In genomic region chr1:78716186-78716585, GRCh38 we compare ENCODE assay signal across 20 cellular contexts.
A peak's percentile ranks its signal among the peaks of the same experiment; 100 is the strongest.
DNase-seq lines count a peak whose midpoint lies in the region; ATAC-seq and TF ChIP-seq lines count a peak whose summit lies in the region.
"Had no signal": no experiment of that assay in that cellular context is flagged by ENCODE, and none has a peak within 500 bp of the region (broad histone marks: within the 10 kb centered on the region; RNA-seq: fewer than 3 reads in every experiment).

No MANE protein-coding gene starts in this region.

- CTCF ChIA-PET in OCI-LY7 (lab: Charles Lee; ENCODE audit: unreplicated experiment), result no interaction called here

- intact Hi-C loops in OCI-LY7 (cut with micrococcal nuclease; ENCODE audit: unreplicated experiment), result no loop called here

- H3K9me3 ChIP-seq in fibroblast of lung (ENCODE audit: control insufficient read depth, insufficient read depth, low read depth, low read length), result no peaks in the 10 kb centered on the region
- no peaks in the 10 kb centered on the region for H3K9me3 ChIP-seq in OCI-LY7 (ENCODE audit: low read length)
- H3K9me3 ChIP-seq: BLaER1, esophagus squamous epithelium, lower lobe of right lung had no signal

- no peaks in the 10 kb centered on the region for H3K9me2 ChIP-seq in OCI-LY7 (ENCODE audit: insufficient read depth, low read length)

- H3K27ac ChIP-seq in fibroblast of lung (ENCODE audit: insufficient read depth, low read length), result no peak overlapping the region
- H3K27ac ChIP-seq in OCI-LY7 (ENCODE audit: low read depth, low read length, poor library complexity, severe bottlenecking), result no peak overlapping the region
- H3K27ac ChIP-seq: BLaER1, esophagus squamous epithelium, lower lobe of right lung had no signal

- H3K36me3 ChIP-seq in fibroblast of lung (ENCODE audit: control insufficient read depth, insufficient read depth, low read length) (no peaks in the 10 kb centered on the region), OCI-LY7 (ENCODE audit: insufficient read depth, low read length) (no peaks in the 10 kb centered on the region)
- H3K36me3 ChIP-seq: BLaER1, esophagus squamous epithelium, lower lobe of right lung had no signal

- POLR2A ChIA-PET in OCI-LY7 (lab: Charles Lee), result interaction anchor here (0.8 to 1.1 kb wide), 2 partner anchors 8 to 111 kb away, joined by 3 read pairs; no protein-coding TSS in a partner anchor

- H3K9ac ChIP-seq in fibroblast of lung (ENCODE audit: insufficient read depth, low read length), result no peak overlapping the region
- H3K9ac ChIP-seq: BLaER1 had no signal

- no peak overlapping the region for H3K4me3 ChIP-seq in fibroblast of lung (replicated peaks in 1 of 4; ENCODE audit: control extremely low read depth in 1 of 4, insufficient read depth in 1 of 4, low read depth in 3 of 4, low read length in 4 of 4)
- H3K4me3 ChIP-seq in OCI-LY7 (ENCODE audit: low read depth, low read length, poor library complexity, severe bottlenecking), result no peak overlapping the region
- H3K4me3 ChIP-seq: BLaER1, esophagus squamous epithelium, K562, lower lobe of right lung had no signal

- H3K27me3 ChIP-seq in fibroblast of lung (ENCODE audit: control insufficient read depth, insufficient read depth, low read length), result no peaks in the 10 kb centered on the region
- H3K27me3 ChIP-seq: BLaER1, esophagus squamous epithelium had no signal

- no peak for ATAC-seq in HG03196 (IDR thresholded peaks at IDR 0.05; ENCODE audit: unreplicated experiment)
- no peak for ATAC-seq in HG03342 (IDR thresholded peaks at IDR 0.05; ENCODE audit: unreplicated experiment)
- ATAC-seq: activated naive CD8-positive, alpha-beta T cell treated with anti-CD3 and anti-CD28 coated beads, Interleukin-2, amount 50 U/mL, for 24 hours; activated T-cell treated with anti-CD3 and anti-CD28 coated beads, Interleukin-2, amount 50 U/mL, for 72 hours; K562; lower lobe of right lung; stimulated activated memory B cell treated with anti-CD40 and anti-IgM and Interleukin-4, amounts not matched to agents 10 μg/mL and 1 μg/mL and 100 μg/mL, for 72 hours had no signal

- no peak for TF ChIP-seq CTCF in fibroblast of lung (conservative IDR thresholded peaks at IDR 0.05 in 1 of 2, IDR thresholded peaks at IDR 0.05 in 1 of 2; ENCODE audit: low read depth in 1 of 2, low read length in 2 of 2)
- TF ChIP-seq CTCF in OCI-LY7 (conservative IDR thresholded peaks at IDR 0.05; ENCODE audit: low read length), result no peak

- H4K20me1 ChIP-seq in fibroblast of lung (ENCODE audit: control insufficient read depth, extremely low read depth, insufficient read depth, low read length), result no peaks in the 10 kb centered on the region
- no peaks in the 10 kb centered on the region for H4K20me1 ChIP-seq in OCI-LY7 (ENCODE audit: insufficient read depth, low read length)
- H4K20me1 ChIP-seq: BLaER1 had no signal

- H2AFZ ChIP-seq in fibroblast of lung (ENCODE audit: low read length), result no peak overlapping the region
- H2AFZ ChIP-seq in OCI-LY7 (ENCODE audit: low read length), result no peak overlapping the region

- peak; percentile 52 for DNase-seq in AG20443 (ENCODE audit: low spot score)
- peak; percentile 14 for DNase-seq in RPMI7951 (ENCODE audit: low read depth)
- DNase-seq in fibroblast of lung (ENCODE audit: low read depth in 2 of 2), result peak; percentile 8 to 62
- DNase-seq in pulmonary artery endothelial cell (ENCODE audit: low read depth, low spot score), result peak; percentile 11
- DNase-seq in OCI-LY7 (ENCODE audit: low spot score), result no peak
- DNase-seq in NCI-H2029 treated with DMSO at 0.1 percent for 48 hours (lab: John Stamatoyannopoulos, UW), result no peak
- DNase-seq: activated CD4-positive, alpha-beta memory T cell treated with anti-CD3 and anti-CD28 coated beads for 36 hours; activated naive CD8-positive, alpha-beta T cell treated with anti-CD3 and anti-CD28 coated beads, Interleukin-2, amount 50 U/mL, for 24 hours; activated T-cell treated with anti-CD3 and anti-CD28 coated beads, Interleukin-2, amount 50 U/mL, for 72 hours; cortex of kidney; esophagus squamous epithelium; H7; lower lobe of right lung; small intestine; trophoblast cell had no signal

- H3K4me1 ChIP-seq in fibroblast of lung (ENCODE audit: control insufficient read depth, extremely low read depth, insufficient read depth, low read length) (peaks cover 5% of the 10 kb centered on the region), OCI-LY7 (ENCODE audit: insufficient read depth, low read length, poor library complexity, severe bottlenecking) (no peaks in the 10 kb centered on the region)
- H3K4me1 ChIP-seq: BLaER1, esophagus squamous epithelium, lower lobe of right lung had no signal

- H3K4me2 ChIP-seq in fibroblast of lung (ENCODE audit: extremely low read depth, insufficient read depth, low read length), result no peak overlapping the region
- H3K4me2 ChIP-seq in OCI-LY7 (ENCODE audit: low read length), result no peak overlapping the region
- H3K4me2 ChIP-seq: BLaER1 had no signal

- H3K79me2 ChIP-seq in fibroblast of lung (ENCODE audit: control insufficient read depth, insufficient read depth, low read length), result no peaks in the 10 kb centered on the region
- H3K79me2 ChIP-seq in OCI-LY7 (ENCODE audit: insufficient read depth, low read depth, low read length), result no peaks in the 10 kb centered on the region

- BruUV-seq in OCI-LY7 (replicated peaks; lab: Mats Ljungman, UMichigan), result no TSS peak

Comparison
In these comparisons a context has a peak if more than half of its experiments do, and no peak if none do; other contexts are left out.
1. DNase-seq: peak in AG20443 (single experiment), RPMI7951 (single experiment), fibroblast of lung (2 of 2) and pulmonary artery endothelial cell (single experiment); none in OCI-LY7 (single experiment) and NCI-H2029 treated with DMSO at 0.1 percent for 48 hours (single experiment).